10 cellular contexts compared by ENCODE assay signal in the genomic region with DNA sequence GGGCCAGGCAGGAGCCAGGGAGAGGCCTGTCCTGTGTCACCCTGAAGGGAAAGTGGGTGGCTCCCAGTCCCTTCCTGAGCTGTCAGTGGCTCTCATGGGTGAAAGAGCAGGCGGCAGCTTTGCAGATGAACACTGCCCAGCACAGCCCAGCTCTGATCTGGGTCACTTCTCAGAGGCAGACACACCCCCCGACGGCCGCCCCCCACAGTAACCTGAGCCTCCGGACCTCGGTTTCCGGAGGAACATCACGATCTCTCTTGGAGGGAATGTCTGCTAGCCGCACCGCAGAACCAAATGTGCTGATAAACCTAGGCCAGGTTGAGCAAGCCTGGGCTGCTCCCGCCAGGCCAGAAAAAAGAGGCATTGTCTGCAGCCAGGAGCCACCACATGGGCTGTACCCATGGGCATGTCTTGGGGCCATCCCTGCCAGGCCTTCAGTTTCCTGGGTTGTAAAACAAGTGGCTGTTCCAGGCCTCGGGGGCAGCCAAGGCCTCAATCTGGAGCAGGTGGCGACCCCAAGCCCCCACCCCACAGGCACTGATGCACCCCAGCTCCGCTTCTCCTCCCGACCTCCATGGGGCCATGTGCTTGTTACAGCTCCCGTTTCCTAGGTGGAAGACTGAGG. TPM values are rescaled to one million over a fixed set of nuclear protein-coding genes. Genes with fewer than 3 reads are reported as not detected.
DNase-seq lines count a peak whose midpoint lies in the region; ATAC-seq, FAIRE-seq and TF ChIP-seq lines count a peak whose summit lies in the region.
"Had no signal": no experiment of that assay in that cellular context is flagged by ENCODE, and none has a peak within 500 bp of the region (broad histone marks: within the 10 kb centered on the region; RNA-seq: fewer than 3 reads in every experiment).

No MANE protein-coding gene starts in this region.

- H3K18ac ChIP-seq in H1 (ENCODE audit: extremely low read depth, low read length): peak overlapping the region; percentile 38

- FAIRE-seq in H1 (lab: Jason Lieb, UNC): no peak

- intact Hi-C loops in Right ventricle myocardium inferior (cut with DNase I): loop anchor here (5.0 kb wide), 2 partner anchors 52 to 173 kb away; no protein-coding TSS in a partner anchor
- intact Hi-C loops in cardiac septum (cut with DNase I): no loop called here

- no peak overlapping the region for H3K4me3 Mint-ChIP-seq in mesothelial cell of epicardium

- peaks cover 18 to 30% of the 10 kb centered on the region in 2 experiments for H4K20me1 ChIP-seq in H1 (replicated peaks in 1 of 2; ENCODE audit: control insufficient read depth in 1 of 2, insufficient read depth in 2 of 2, low read length in 2 of 2)

- no peak for TF ChIP-seq EP300 in H1 (IDR thresholded peaks at IDR 0.05; ENCODE audit: borderline replicate concordance in 1 of 2, low read depth in 2 of 2, low read length in 2 of 2)

- 51% methylated on average over 16 of the region's 16 CpGs; no CpG with 5 or more reads in 1 of the 2 experiments for WGBS in H1 (ENCODE audit: extremely low coverage in 1 of 2, insufficient coverage in 1 of 2, insufficient read length in 1 of 2, insufficient replicate concordance in 2 of 2, low coverage in 1 of 2, low lambda C conversion rate in 2 of 2, missing lambda C conversion rate in 1 of 2), 2 experiments

- peak overlapping the region; percentile 47 for H3K27ac ChIP-seq in H1 (ENCODE audit: low read depth, low read length)
- H3K27ac ChIP-seq: C4-2B had no signal

- no peak overlapping the region for H3K23ac ChIP-seq in H1 (ENCODE audit: insufficient read length)

- no peak overlapping the region for H2AFZ ChIP-seq in H1 (ENCODE audit: low read length)

- ATAC-seq in Right ventricle myocardium inferior (peak; percentile 63), GM19455 (IDR thresholded peaks at IDR 0.05; ENCODE audit: unreplicated experiment) (no peak), GM18498 (IDR thresholded peaks at IDR 0.05; ENCODE audit: unreplicated experiment) (no peak)

- no peak for TF ChIP-seq POLR2A in H1 (IDR thresholded peaks at IDR 0.05; ENCODE audit: control extremely low read depth in 1 of 2, low read depth in 2 of 2, low read length in 2 of 2)

- no peak overlapping the region for H3K4me3 ChIP-seq in H1 (ENCODE audit: extremely low read depth in 1 of 4, insufficient read depth in 2 of 4, low read depth in 3 of 4, low read length in 4 of 4)

- peaks cover 6% of the 10 kb centered on the region; the same call in 1 of the 2 replicates for H3K23me2 ChIP-seq in H1 (ENCODE audit: low read depth, low read length)

- no peak for DNase-seq in Right ventricle myocardium inferior (ENCODE audit: missing footprints)
- no peak for DNase-seq in cardiac septum (ENCODE audit: low spot score)
- no peak for DNase-seq in H1 (ENCODE audit: low read depth in 1 of 2, low spot score in 2 of 2)
- DNase-seq in mesothelial cell of epicardium (ENCODE audit: low spot score in 2 of 2, unreplicated experiment in 2 of 2): no peak
- no peak for DNase-seq in foreskin melanocyte
- DNase-seq in stimulated activated naive CD4-positive, alpha-beta T cell (lab: John Stamatoyannopoulos, UW): no peak
- DNase-seq: NCI-H1930 had no signal

- H3K36me3 Mint-ChIP-seq in mesothelial cell of epicardium: peaks cover 6% of the 10 kb centered on the region

- H3K14ac ChIP-seq in H1 (ENCODE audit: insufficient read length): no peak overlapping the region

- no peak overlapping the region for H2BK120ac ChIP-seq in H1 (replicated peaks; ENCODE audit: low read depth, low read length)

- peaks cover 72% of the 10 kb centered on the region for H3K4me1 Mint-ChIP-seq in mesothelial cell of epicardium

- H2BK15ac ChIP-seq in H1 (ENCODE audit: low read length): peak overlapping the region; percentile 95; the same call in 1 of the 2 replicates

- H3K4ac ChIP-seq in H1 (replicated peaks; ENCODE audit: insufficient read length, low read depth, low read length): peak overlapping the region; percentile 70

- peak overlapping the region; percentile 89 for H2BK5ac ChIP-seq in H1 (ENCODE audit: low read depth, low read length)

- H3K36me3 ChIP-seq in H1 (ENCODE audit: control insufficient read depth in 2 of 4, insufficient read depth in 4 of 4, low read length in 3 of 4): peaks cover 0 to 6% (median 0%) of the 10 kb centered on the region in 4 experiments; a peak in 1 of 8 replicates

- peak overlapping the region in 1 of 2 experiments; percentile 16; a peak in 1 of 4 replicates for H3K4me2 ChIP-seq in H1 (ENCODE audit: insufficient read depth in 1 of 2, low read depth in 2 of 2, low read length in 2 of 2)

- no peaks in the 10 kb centered on the region for H3K9me3 ChIP-seq in H1 (ENCODE audit: insufficient read depth in 2 of 2, low read depth in 1 of 2, low read length in 1 of 2)

- TF ChIP-seq CTCF in H1 (IDR thresholded peaks at IDR 0.05; ENCODE audit: control extremely low read depth in 1 of 3, insufficient read depth in 1 of 3, low read depth in 1 of 3, low read length in 3 of 3): no peak
- no peak for TF ChIP-seq CTCF in mesothelial cell of epicardium (IDR thresholded peaks at IDR 0.05; ENCODE audit: unreplicated experiment)

- peak overlapping the region; percentile 83 for H2AK5ac ChIP-seq in H1 (ENCODE audit: low read depth, low read length)

- H3K27me3 Mint-ChIP-seq in mesothelial cell of epicardium (ENCODE audit: low read depth): no peaks in the 10 kb centered on the region

- H3K79me1 ChIP-seq in H1 (ENCODE audit: low read depth, low read length): peaks cover 36% of the 10 kb centered on the region

- H3K56ac ChIP-seq in H1 (replicated peaks; ENCODE audit: insufficient read length, low read depth, low read length): no peak overlapping the region

- peak overlapping the region in 1 of 4 experiments; percentile 18; a peak in 1 of 7 replicates for H3K9ac ChIP-seq in H1 (replicated peaks in 1 of 4; ENCODE audit: extremely low read depth in 1 of 4, low read depth in 3 of 4, low read length in 3 of 4)

- H4K91ac ChIP-seq in H1 (replicated peaks; ENCODE audit: insufficient read length, low read length): peak overlapping the region; percentile 95

- peak overlapping the region; percentile 23 for H4K5ac ChIP-seq in H1 (ENCODE audit: insufficient read length, low read depth, low read length)

- H3K9me3 Mint-ChIP-seq in mesothelial cell of epicardium: no peaks in the 10 kb centered on the region

- peaks cover 19 to 79% (median 51%) of the 10 kb centered on the region in 4 experiments for H3K4me1 ChIP-seq in H1 (replicated peaks in 1 of 4; ENCODE audit: control insufficient read depth in 3 of 4, insufficient read depth in 4 of 4, low read length in 3 of 4)

- no peak for TF ChIP-seq RAD21 in H1 (IDR thresholded peaks at IDR 0.05 in 1 of 2, conservative IDR thresholded peaks at IDR 0.05 in 1 of 2; ENCODE audit: low read depth in 2 of 2, low read length in 2 of 2)

- peaks cover 5 to 94% of the 10 kb centered on the region in 2 experiments; a peak in 3 of 4 replicates for H3K79me2 ChIP-seq in H1 (ENCODE audit: control insufficient read depth in 1 of 2, insufficient read depth in 2 of 2, low read length in 2 of 2)

- H2BK20ac ChIP-seq in H1 (ENCODE audit: low read length): peak overlapping the region; percentile 15; the same call in 1 of the 2 replicates

- peak overlapping the region; percentile 79 for H3K27ac Mint-ChIP-seq in mesothelial cell of epicardium

- POLR2A ChIA-PET in H1 (lab: Charles Lee; ENCODE audit: partially characterized antibody): interaction anchor here (1.5 to 1.6 kb wide), 2 partner anchors 11 to 13 kb away, joined by 3 read pairs; no protein-coding TSS in a partner anchor

- CTCF ChIA-PET in H1 (lab: Charles Lee; ENCODE audit: partially characterized antibody): interaction anchor here (0.6 to 5.5 kb wide), 25 partner anchors 8 to 793 kb away, joined by 3 to 39 read pairs (median 4); a partner anchor contains a TSS

- H4K8ac ChIP-seq in H1 (ENCODE audit: extremely low read depth, insufficient read depth, low read length): peak overlapping the region; percentile 73

- H3K27me3 ChIP-seq in H1 (replicated peaks in 1 of 4; ENCODE audit: control insufficient read depth in 3 of 4, extremely low read depth in 1 of 4, insufficient read depth in 3 of 4, low read length in 3 of 4): no peaks in the 10 kb centered on the region

- peak overlapping the region; percentile 95; the same call in 1 of the 2 replicates for H2BK12ac ChIP-seq in H1 (ENCODE audit: low read depth, low read length)

TF ChIP-seq in H1, 55 proteins besides CTCF, POLR2A, EP300 and RAD21:
- TF ChIP-seq, protein P1, sequence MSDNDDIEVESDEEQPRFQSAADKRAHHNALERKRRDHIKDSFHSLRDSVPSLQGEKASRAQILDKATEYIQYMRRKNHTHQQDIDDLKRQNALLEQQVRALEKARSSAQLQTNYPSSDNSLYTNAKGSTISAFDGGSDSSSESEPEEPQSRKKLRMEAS (IDR thresholded peaks at IDR 0.05): 0 out of 2 replicates have a peak, but pooled peaks have one; percentile 17
- TF ChIP-seq, protein P2, sequence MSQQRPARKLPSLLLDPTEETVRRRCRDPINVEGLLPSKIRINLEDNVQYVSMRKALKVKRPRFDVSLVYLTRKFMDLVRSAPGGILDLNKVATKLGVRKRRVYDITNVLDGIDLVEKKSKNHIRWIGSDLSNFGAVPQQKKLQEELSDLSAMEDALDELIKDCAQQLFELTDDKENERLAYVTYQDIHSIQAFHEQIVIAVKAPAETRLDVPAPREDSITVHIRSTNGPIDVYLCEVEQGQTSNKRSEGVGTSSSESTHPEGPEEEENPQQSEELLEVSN (IDR thresholded peaks at IDR 0.05): peak; percentile 61; the same call in 1 of the 2 replicates
- TF ChIP-seq TAF7 (optimal IDR thresholded peaks at IDR 0.05; ENCODE audit: borderline replicate concordance, low read depth, low read length) (no peak), NANOG (IDR thresholded peaks at IDR 0.05; ENCODE audit: insufficient read depth, low read depth, low read length, poor library complexity, severe bottlenecking) (no peak)

RNA-seq across cellular contexts. Expression of a gene that starts 57.6 kb away (rescaled TPM):
- 134 TPM for total RNA-seq in Right ventricle myocardium inferior
- 159 TPM for total RNA-seq in cardiac septum
- 275 TPM in 2 replicates for total RNA-seq in H1 (2021; fragmentation: NEBNext Ultra II Directional; extraction: Animal tissue kit (Norgen Biotek cat#: 25700))
- polyA plus RNA-seq in H1 (2011; rRNA removed): 14.8 and 25.3 TPM in 2 replicates
- polyA plus RNA-seq in H1 (2011; cell fraction: cytosol; rRNA removed): 13.5 TPM
- 54.3 TPM for polyA plus RNA-seq in H1 (2011; cell fraction: nucleus; rRNA removed)
- polyA plus RNA-seq in H1 (2012, experiment 1 of 2): 125 to 153 TPM (median 138 TPM) in 4 replicates
- polyA plus RNA-seq in H1 (2012, experiment 2 of 2): 70.3 TPM
- polyA plus RNA-seq in H1 (2013, experiment 1 of 2): 103 TPM
- polyA plus RNA-seq in H1 (2013, experiment 2 of 2): 111 TPM
- 28.8 and 30.2 TPM in 2 replicates for polyA minus RNA-seq in H1 (2011; rRNA and poly(A)+ RNA removed)
- 93.4 TPM for polyA minus RNA-seq in H1 (2011; cell fraction: cytosol; rRNA and poly(A)+ RNA removed)
- polyA minus RNA-seq in H1 (2011; cell fraction: nucleus; rRNA and poly(A)+ RNA removed): 81.3 TPM
- 316 to 336 TPM (median 331 TPM) in 3 replicates for total RNA-seq in mesothelial cell of epicardium
